1 cellular context compared by ENCODE assay signal in the genomic region with DNA sequence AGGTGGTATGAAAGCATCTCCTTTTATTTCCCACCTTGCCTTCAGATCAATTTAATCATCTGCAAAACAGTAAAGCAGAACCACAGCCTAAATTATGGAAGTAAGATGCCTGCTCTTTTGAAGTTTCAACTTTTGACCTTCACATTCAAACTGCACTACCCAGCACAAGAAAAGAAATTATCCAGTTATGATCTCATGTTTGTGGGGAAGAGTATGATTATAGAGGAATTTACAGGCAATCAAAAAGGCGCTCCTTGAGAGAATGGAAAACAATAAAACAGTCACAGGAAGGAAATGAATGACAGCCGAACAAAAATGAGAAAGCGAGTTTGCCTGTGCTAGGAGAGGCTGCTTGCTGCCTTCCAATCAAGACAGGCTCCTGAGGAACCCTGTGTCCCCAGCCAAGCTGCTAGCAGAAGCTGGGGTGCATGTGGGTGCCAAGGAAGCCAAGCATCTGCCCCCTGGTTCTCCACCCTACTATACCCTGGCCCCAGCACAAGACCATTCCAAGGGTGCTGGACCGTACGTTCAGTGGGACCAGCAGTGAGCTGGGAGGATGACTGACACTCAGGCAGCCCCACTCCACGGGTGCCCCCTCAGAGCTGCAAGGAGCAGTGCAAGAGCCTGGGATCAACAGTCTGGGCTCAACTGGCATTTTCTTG.
TF ChIP-seq lines count a peak whose summit lies in the region.

No MANE protein-coding gene starts in this region.

TF ChIP-seq in HEK293, 187 proteins besides CTCF, POLR2A, EP300 and RAD21 (continued from another document and continues in another):
- TF ChIP-seq ZNF140 (tag by site-specific recombination; IDR thresholded peaks at IDR 0.05) (no peak), ZNF23 (tag by site-specific recombination; IDR thresholded peaks at IDR 0.05; ENCODE audit: borderline replicate concordance) (no peak), ZNF133 (tag by site-specific recombination; IDR thresholded peaks at IDR 0.05) (no peak), ZNF426 (tag by site-specific recombination; IDR thresholded peaks at IDR 0.05) (no peak), ZNF391 (tag by site-specific recombination; IDR thresholded peaks at IDR 0.05; ENCODE audit: borderline replicate concordance, low read depth) (peak; percentile 87; the same call in 1 of the 2 replicates), ZNF155 (tag by site-specific recombination; IDR thresholded peaks at IDR 0.05) (no peak), KLF7 (tag by site-specific recombination; IDR thresholded peaks at IDR 0.05; ENCODE audit: borderline replicate concordance) (no peak), TRIM28 (IDR thresholded peaks at IDR 0.05; ENCODE audit: borderline replicate concordance, low read length) (no peak), SP3 (tag by site-specific recombination; IDR thresholded peaks at IDR 0.05) (no peak), ZNF132 (tag by site-specific recombination; IDR thresholded peaks at IDR 0.05; ENCODE audit: borderline replicate concordance) (no peak), ZNF248 (tag by site-specific recombination; IDR thresholded peaks at IDR 0.05) (no peak), ZNF221 (tag by site-specific recombination; IDR thresholded peaks at IDR 0.05; ENCODE audit: borderline replicate concordance) (no peak), BCL11A (tag by site-specific recombination; IDR thresholded peaks at IDR 0.05; ENCODE audit: low read depth) (peak; percentile 94), KLF9 (tag by site-specific recombination; IDR thresholded peaks at IDR 0.05; ENCODE audit: low read depth) (no peak), ZNF24 (tag by site-specific recombination; IDR thresholded peaks at IDR 0.05) (peak; percentile 85), ZNF404 (tag by site-specific recombination; IDR thresholded peaks at IDR 0.05) (no peak), ZNF146 (tag by site-specific recombination; IDR thresholded peaks at IDR 0.05) (peak; percentile 12; the same call in 1 of the 2 replicates), ZNF670 (tag by site-specific recombination; IDR thresholded peaks at IDR 0.05; ENCODE audit: low read depth) (no peak), ZNF184 (tag by site-specific recombination; IDR thresholded peaks at IDR 0.05) (peak; percentile 12; the same call in 1 of the 2 replicates), SETDB1 (IDR thresholded peaks at IDR 0.05; ENCODE audit: insufficient read length, low read length) (no peak), PRDM1 (tag by site-specific recombination; IDR thresholded peaks at IDR 0.05) (peak; percentile 75), ZNF423 (tag by site-specific recombination; IDR thresholded peaks at IDR 0.05) (no peak), OSR2 (tag by site-specific recombination; IDR thresholded peaks at IDR 0.05) (peak; percentile 77), ZNF558 (tag by site-specific recombination; IDR thresholded peaks at IDR 0.05) (0 out of 2 replicates have a peak, but pooled peaks have one; percentile 31), ZNF350 (tag by site-specific recombination; IDR thresholded peaks at IDR 0.05) (no peak), ZNF549 (tag by site-specific recombination; IDR thresholded peaks at IDR 0.05) (no peak), ZNF169 (tag by site-specific recombination; IDR thresholded peaks at IDR 0.05) (no peak), MZF1 (tag by site-specific recombination; IDR thresholded peaks at IDR 0.05; ENCODE audit: borderline replicate concordance) (no peak), MYNN (tag by site-specific recombination; IDR thresholded peaks at IDR 0.05; ENCODE audit: borderline replicate concordance) (0 out of 2 replicates have a peak, but pooled peaks have one; percentile 10), ZFP37 (tag by site-specific recombination; IDR thresholded peaks at IDR 0.05) (no peak), ZNF658 (tag by site-specific recombination; IDR thresholded peaks at IDR 0.05) (no peak), ZFP41 (tag by site-specific recombination; IDR thresholded peaks at IDR 0.05; ENCODE audit: borderline replicate concordance) (no peak)
- TF ChIP-seq, protein P1, sequence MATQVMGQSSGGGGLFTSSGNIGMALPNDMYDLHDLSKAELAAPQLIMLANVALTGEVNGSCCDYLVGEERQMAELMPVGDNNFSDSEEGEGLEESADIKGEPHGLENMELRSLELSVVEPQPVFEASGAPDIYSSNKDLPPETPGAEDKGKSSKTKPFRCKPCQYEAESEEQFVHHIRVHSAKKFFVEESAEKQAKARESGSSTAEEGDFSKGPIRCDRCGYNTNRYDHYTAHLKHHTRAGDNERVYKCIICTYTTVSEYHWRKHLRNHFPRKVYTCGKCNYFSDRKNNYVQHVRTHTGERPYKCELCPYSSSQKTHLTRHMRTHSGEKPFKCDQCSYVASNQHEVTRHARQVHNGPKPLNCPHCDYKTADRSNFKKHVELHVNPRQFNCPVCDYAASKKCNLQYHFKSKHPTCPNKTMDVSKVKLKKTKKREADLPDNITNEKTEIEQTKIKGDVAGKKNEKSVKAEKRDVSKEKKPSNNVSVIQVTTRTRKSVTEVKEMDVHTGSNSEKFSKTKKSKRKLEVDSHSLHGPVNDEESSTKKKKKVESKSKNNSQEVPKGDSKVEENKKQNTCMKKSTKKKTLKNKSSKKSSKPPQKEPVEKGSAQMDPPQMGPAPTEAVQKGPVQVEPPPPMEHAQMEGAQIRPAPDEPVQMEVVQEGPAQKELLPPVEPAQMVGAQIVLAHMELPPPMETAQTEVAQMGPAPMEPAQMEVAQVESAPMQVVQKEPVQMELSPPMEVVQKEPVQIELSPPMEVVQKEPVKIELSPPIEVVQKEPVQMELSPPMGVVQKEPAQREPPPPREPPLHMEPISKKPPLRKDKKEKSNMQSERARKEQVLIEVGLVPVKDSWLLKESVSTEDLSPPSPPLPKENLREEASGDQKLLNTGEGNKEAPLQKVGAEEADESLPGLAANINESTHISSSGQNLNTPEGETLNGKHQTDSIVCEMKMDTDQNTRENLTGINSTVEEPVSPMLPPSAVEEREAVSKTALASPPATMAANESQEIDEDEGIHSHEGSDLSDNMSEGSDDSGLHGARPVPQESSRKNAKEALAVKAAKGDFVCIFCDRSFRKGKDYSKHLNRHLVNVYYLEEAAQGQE (tag by site-specific recombination; IDR thresholded peaks at IDR 0.05): no peak; the same call in 1 of the 2 replicates
- TF ChIP-seq, protein P2, sequence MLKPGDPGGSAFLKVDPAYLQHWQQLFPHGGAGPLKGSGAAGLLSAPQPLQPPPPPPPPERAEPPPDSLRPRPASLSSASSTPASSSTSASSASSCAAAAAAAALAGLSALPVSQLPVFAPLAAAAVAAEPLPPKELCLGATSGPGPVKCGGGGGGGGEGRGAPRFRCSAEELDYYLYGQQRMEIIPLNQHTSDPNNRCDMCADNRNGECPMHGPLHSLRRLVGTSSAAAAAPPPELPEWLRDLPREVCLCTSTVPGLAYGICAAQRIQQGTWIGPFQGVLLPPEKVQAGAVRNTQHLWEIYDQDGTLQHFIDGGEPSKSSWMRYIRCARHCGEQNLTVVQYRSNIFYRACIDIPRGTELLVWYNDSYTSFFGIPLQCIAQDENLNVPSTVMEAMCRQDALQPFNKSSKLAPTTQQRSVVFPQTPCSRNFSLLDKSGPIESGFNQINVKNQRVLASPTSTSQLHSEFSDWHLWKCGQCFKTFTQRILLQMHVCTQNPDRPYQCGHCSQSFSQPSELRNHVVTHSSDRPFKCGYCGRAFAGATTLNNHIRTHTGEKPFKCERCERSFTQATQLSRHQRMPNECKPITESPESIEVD (tag by site-specific recombination; IDR thresholded peaks at IDR 0.05): peak; percentile 93
- TF ChIP-seq, protein P3, sequence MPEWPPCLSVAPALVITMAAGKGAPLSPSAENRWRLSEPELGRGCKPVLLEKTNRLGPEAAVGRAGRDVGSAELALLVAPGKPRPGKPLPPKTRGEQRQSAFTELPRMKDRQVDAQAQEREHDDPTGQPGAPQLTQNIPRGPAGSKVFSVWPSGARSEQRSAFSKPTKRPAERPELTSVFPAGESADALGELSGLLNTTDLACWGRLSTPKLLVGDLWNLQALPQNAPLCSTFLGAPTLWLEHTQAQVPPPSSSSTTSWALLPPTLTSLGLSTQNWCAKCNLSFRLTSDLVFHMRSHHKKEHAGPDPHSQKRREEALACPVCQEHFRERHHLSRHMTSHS (tag by site-specific recombination; IDR thresholded peaks at IDR 0.05): no peak
- TF ChIP-seq, protein P4, sequence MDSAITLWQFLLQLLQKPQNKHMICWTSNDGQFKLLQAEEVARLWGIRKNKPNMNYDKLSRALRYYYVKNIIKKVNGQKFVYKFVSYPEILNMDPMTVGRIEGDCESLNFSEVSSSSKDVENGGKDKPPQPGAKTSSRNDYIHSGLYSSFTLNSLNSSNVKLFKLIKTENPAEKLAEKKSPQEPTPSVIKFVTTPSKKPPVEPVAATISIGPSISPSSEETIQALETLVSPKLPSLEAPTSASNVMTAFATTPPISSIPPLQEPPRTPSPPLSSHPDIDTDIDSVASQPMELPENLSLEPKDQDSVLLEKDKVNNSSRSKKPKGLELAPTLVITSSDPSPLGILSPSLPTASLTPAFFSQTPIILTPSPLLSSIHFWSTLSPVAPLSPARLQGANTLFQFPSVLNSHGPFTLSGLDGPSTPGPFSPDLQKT (IDR thresholded peaks at IDR 0.05; ENCODE audit: borderline replicate concordance, low read depth, low read length): no peak
- TF ChIP-seq, protein P5, sequence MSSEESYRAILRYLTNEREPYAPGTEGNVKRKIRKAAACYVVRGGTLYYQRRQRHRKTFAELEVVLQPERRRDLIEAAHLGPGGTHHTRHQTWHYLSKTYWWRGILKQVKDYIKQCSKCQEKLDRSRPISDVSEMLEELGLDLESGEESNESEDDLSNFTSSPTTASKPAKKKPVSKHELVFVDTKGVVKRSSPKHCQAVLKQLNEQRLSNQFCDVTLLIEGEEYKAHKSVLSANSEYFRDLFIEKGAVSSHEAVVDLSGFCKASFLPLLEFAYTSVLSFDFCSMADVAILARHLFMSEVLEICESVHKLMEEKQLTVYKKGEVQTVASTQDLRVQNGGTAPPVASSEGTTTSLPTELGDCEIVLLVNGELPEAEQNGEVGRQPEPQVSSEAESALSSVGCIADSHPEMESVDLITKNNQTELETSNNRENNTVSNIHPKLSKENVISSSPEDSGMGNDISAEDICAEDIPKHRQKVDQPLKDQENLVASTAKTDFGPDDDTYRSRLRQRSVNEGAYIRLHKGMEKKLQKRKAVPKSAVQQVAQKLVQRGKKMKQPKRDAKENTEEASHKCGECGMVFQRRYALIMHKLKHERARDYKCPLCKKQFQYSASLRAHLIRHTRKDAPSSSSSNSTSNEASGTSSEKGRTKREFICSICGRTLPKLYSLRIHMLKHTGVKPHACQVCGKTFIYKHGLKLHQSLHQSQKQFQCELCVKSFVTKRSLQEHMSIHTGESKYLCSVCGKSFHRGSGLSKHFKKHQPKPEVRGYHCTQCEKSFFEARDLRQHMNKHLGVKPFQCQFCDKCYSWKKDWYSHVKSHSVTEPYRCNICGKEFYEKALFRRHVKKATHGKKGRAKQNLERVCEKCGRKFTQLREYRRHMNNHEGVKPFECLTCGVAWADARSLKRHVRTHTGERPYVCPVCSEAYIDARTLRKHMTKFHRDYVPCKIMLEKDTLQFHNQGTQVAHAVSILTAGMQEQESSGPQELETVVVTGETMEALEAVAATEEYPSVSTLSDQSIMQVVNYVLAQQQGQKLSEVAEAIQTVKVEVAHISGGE (tag by site-specific recombination; conservative IDR thresholded peaks at IDR 0.05; ENCODE audit: low read depth): no peak
- TF ChIP-seq, protein P6, sequence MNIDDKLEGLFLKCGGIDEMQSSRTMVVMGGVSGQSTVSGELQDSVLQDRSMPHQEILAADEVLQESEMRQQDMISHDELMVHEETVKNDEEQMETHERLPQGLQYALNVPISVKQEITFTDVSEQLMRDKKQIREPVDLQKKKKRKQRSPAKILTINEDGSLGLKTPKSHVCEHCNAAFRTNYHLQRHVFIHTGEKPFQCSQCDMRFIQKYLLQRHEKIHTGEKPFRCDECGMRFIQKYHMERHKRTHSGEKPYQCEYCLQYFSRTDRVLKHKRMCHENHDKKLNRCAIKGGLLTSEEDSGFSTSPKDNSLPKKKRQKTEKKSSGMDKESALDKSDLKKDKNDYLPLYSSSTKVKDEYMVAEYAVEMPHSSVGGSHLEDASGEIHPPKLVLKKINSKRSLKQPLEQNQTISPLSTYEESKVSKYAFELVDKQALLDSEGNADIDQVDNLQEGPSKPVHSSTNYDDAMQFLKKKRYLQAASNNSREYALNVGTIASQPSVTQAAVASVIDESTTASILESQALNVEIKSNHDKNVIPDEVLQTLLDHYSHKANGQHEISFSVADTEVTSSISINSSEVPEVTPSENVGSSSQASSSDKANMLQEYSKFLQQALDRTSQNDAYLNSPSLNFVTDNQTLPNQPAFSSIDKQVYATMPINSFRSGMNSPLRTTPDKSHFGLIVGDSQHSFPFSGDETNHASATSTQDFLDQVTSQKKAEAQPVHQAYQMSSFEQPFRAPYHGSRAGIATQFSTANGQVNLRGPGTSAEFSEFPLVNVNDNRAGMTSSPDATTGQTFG (tag by site-specific recombination; IDR thresholded peaks at IDR 0.05; ENCODE audit: borderline replicate concordance): no peak
- TF ChIP-seq, protein P7, sequence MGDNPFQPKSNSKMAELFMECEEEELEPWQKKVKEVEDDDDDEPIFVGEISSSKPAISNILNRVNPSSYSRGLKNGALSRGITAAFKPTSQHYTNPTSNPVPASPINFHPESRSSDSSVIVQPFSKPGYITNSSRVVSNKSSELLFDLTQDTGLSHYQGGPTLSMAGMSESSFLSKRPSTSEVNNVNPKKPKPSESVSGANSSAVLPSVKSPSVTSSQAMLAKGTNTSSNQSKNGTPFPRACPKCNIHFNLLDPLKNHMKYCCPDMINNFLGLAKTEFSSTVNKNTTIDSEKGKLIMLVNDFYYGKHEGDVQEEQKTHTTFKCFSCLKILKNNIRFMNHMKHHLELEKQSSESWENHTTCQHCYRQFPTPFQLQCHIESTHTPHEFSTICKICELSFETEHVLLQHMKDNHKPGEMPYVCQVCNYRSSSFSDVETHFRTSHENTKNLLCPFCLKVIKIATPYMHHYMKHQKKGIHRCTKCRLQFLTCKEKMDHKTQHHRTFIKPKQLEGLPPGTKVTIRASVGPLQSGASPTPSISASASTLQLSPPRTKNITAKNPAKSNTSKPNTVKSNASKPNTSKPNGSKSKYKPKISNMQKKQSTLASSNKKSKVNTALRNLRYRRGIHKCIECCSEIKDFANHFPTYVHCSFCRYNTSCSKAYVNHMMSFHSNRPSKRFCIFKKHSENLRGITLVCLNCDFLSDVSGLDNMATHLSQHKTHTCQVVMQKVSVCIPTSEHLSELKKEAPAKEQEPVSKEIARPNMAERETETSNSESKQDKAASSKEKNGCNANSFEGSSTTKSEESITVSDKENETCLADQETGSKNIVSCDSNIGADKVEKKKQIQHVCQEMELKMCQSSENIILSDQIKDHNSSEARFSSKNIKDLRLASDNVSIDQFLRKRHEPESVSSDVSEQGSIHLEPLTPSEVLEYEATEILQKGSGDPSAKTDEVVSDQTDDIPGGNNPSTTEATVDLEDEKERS (tag by site-specific recombination; IDR thresholded peaks at IDR 0.05): no peak
- TF ChIP-seq, protein P8, sequence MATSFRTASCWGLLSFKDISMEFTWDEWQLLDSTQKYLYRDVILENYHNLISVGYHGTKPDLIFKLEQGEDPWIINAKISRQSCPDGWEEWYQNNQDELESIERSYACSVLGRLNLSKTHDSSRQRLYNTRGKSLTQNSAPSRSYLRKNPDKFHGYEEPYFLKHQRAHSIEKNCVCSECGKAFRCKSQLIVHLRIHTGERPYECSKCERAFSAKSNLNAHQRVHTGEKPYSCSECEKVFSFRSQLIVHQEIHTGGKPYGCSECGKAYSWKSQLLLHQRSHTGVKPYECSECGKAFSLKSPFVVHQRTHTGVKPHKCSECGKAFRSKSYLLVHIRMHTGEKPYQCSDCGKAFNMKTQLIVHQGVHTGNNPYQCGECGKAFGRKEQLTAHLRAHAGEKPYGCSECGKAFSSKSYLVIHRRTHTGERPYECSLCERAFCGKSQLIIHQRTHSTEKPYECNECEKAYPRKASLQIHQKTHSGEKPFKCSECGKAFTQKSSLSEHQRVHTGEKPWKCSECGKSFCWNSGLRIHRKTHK (tag by site-specific recombination; IDR thresholded peaks at IDR 0.05): no peak
